ENCODE assay signal across 28 cellular contexts in the genomic region with DNA sequence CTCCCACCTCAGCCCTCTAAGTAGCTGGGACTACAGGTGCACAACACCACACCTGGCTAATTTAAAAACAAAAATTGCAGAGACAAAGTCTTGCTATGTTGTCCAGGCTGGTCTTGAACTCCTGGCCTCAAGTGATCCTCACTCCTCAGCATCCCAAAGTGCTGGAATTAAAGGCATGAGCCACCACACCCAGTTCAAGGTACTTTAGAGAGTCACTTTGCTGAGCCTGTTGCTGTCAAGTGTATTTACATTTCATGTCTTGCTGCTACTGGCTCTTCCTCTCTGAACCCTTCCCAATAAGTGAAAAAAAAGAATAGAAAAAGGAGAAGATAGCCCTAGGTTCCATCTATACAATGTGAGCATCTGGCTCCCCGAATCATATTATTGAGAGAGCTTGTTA. TPM values are rescaled to one million over a fixed set of nuclear protein-coding genes. Genes with fewer than 3 reads are reported as not detected.
DNase-seq lines count a peak whose midpoint lies in the region; ATAC-seq, FAIRE-seq and TF ChIP-seq lines count a peak whose summit lies in the region.
"Had no signal": no experiment of that assay in that cellular context is flagged by ENCODE, and none has a peak within 500 bp of the region (broad histone marks: within the 10 kb centered on the region; RNA-seq: fewer than 3 reads in every experiment).

No MANE protein-coding gene starts in this region.

- H3K79me2 ChIP-seq in K562 (ENCODE audit: control insufficient read depth, insufficient read depth, low read length) = no peaks in the 10 kb centered on the region

- H3K9ac ChIP-seq in K562 (ENCODE audit: insufficient read depth in 1 of 2, low read depth in 2 of 2, low read length in 2 of 2) = no peak overlapping the region

- TF ChIP-seq CTCF in K562 (IDR thresholded peaks at IDR 0.05 in 2 of 3, conservative IDR thresholded peaks at IDR 0.05 in 1 of 3; ENCODE audit: insufficient read depth in 2 of 3, low read depth in 1 of 3, low read length in 3 of 3) (no peak), CD14-positive monocyte (IDR thresholded peaks at IDR 0.05) (no peak)
- TF ChIP-seq CTCF in activated CD8-positive, alpha-beta T cell treated with anti-CD3 and anti-CD28 coated beads for 36 hours (IDR thresholded peaks at IDR 0.05) = no peak

- no peak for FAIRE-seq in K562 (lab: Jason Lieb, UNC)
- FAIRE-seq: GM12892, HepG2 had no signal

- no peaks in the 10 kb centered on the region for H3K9me1 ChIP-seq in K562 (ENCODE audit: control insufficient read depth, insufficient read depth, low read length)

- H3K4me1 Mint-ChIP-seq in CD14-positive monocyte = peaks cover 12% of the 10 kb centered on the region
- H3K4me1 Mint-ChIP-seq in activated CD8-positive, alpha-beta T cell treated with anti-CD3 and anti-CD28 coated beads for 36 hours (ENCODE audit: low read depth) = peaks cover 2% of the 10 kb centered on the region
- H3K4me1 Mint-ChIP-seq: brain had no signal

- no peak for TF ChIP-seq EP300 in K562 (IDR thresholded peaks at IDR 0.05; ENCODE audit: low read length)

- peaks cover 0 to 3% (median 0%) of the 10 kb centered on the region in 7 donors for H3K9me3 Mint-ChIP-seq in CD14-positive monocyte
- no peaks in the 10 kb centered on the region for H3K9me3 Mint-ChIP-seq in activated CD8-positive, alpha-beta T cell treated with anti-CD3 and anti-CD28 coated beads for 36 hours
- H3K9me3 Mint-ChIP-seq: activated T-cell treated with anti-CD3 and anti-CD28 coated beads, Interleukin-2, amount 50 U/mL, for 24 hours; brain; stimulated activated memory B cell treated with anti-CD40 and anti-IgM and Interleukin-4, amounts not matched to agents 10 μg/mL and 1 μg/mL and 100 μg/mL, for 72 hours had no signal

- H3K27me3 Mint-ChIP-seq in CD14-positive monocyte (ENCODE audit: low read depth in 3 of 3) = peaks cover 0 to 4% (median 0%) of the 10 kb centered on the region in 3 donors
- peaks cover 2% of the 10 kb centered on the region for H3K27me3 Mint-ChIP-seq in activated CD8-positive, alpha-beta T cell treated with anti-CD3 and anti-CD28 coated beads for 36 hours
- H3K27me3 Mint-ChIP-seq: brain; stimulated activated memory B cell treated with anti-CD40 and anti-IgM and Interleukin-4, amounts not matched to agents 10 μg/mL and 1 μg/mL and 100 μg/mL, for 72 hours had no signal

- CTCF ChIA-PET in K562 (lab: Yijun Ruan, JAX; ENCODE audit: low intra/inter-chr PET ratio) = no interaction called here
- CTCF ChIA-PET in activated CD8-positive, alpha-beta T cell treated with anti-CD3 and anti-CD28 coated beads for 36 hours (lab: Charles Lee) = interaction anchor here (0.7 to 1.3 kb wide), 9 partner anchors 9 to 384 kb away, joined by 3 to 6 read pairs (median 3); no protein-coding TSS in a partner anchor

- BruUV-seq in K562 (replicated peaks; lab: Mats Ljungman, UMichigan) = no TSS peak

- DNase-seq in K562 (ENCODE audit: extremely low read depth in 1 of 4, low spot score in 3 of 4) = no peak
- no peak for DNase-seq in substantia nigra (lab: John Stamatoyannopoulos, UW)
- no peak for DNase-seq in CD14-positive monocyte (ENCODE audit: low spot score)
- no peak for DNase-seq in activated CD8-positive, alpha-beta T cell treated with anti-CD3 and anti-CD28 coated beads for 36 hours
- DNase-seq: activated CD4-positive, alpha-beta T cell treated with anti-CD3 and anti-CD28 coated beads for 4 hours; activated T-cell treated with anti-CD3 and anti-CD28 coated beads, Interleukin-2, amount 50 U/mL, for 24 hours; C1 segment of cervical spinal cord; effector memory CD4-positive, alpha-beta T cell; foreskin keratinocyte; left colon; NCI-H1694; spleen; stimulated activated CD4-positive, alpha-beta T cell treated with anti-CD3 and anti-CD28 coated beads, Interleukin-2, amount 100 ng/mL, for 48 hours had no signal

- 0 out of 2 replicates have a peak overlapping the region, but pooled peaks have one; percentile 33 for H2AFZ ChIP-seq in K562 (ENCODE audit: low read depth, low read length)

- H3K4me1 ChIP-seq in K562 (replicated peaks in 1 of 2; ENCODE audit: control insufficient read depth in 2 of 2, insufficient read depth in 2 of 2, low read length in 2 of 2) = no peaks in the 10 kb centered on the region
- H3K4me1 ChIP-seq: foreskin keratinocyte, SJSA1, spleen had no signal

- no peak for TF ChIP-seq RAD21 in K562 (CRISPR knock-in tag; conservative IDR thresholded peaks at IDR 0.05 in 1 of 2, IDR thresholded peaks at IDR 0.05 in 1 of 2)

- WGBS in K562 (ENCODE audit: insufficient coverage, low coverage, missing lambda C conversion rate) = 17% methylated on average over 1 of the region's 1 CpG

- H3K27ac ChIP-seq in K562 (ENCODE audit: extremely low read depth, low read depth, low read length) (no peak overlapping the region), substantia nigra (ENCODE audit: low read depth, low read length, poor library complexity, severe bottlenecking) (peak overlapping the region; percentile 37)
- H3K27ac ChIP-seq: foreskin keratinocyte, SJSA1, spleen, suprapubic skin had no signal

- no peaks in the 10 kb centered on the region for H3K27me3 ChIP-seq in K562 (ENCODE audit: control insufficient read depth in 2 of 2, insufficient read depth in 2 of 2, low read length in 2 of 2)
- H3K27me3 ChIP-seq: foreskin keratinocyte, SJSA1, spleen, suprapubic skin had no signal

- intact Hi-C loops in K562 (cut with micrococcal nuclease) (no loop called here), CD14-positive monocyte (cut with micrococcal nuclease) (no loop called here)
- intact Hi-C loops in activated CD8-positive, alpha-beta T cell treated with anti-CD3 and anti-CD28 coated beads for 36 hours (cut with micrococcal nuclease) = loop anchor here (10.0 kb wide), 1 partner anchor 378 kb away; no protein-coding TSS in a partner anchor

- no peaks in the 10 kb centered on the region for H4K20me1 ChIP-seq in K562 (replicated peaks; ENCODE audit: control insufficient read depth, insufficient read depth, low read length)

- no peaks in the 10 kb centered on the region for H3K36me3 Mint-ChIP-seq in CD14-positive monocyte
- H3K36me3 Mint-ChIP-seq in activated CD8-positive, alpha-beta T cell treated with anti-CD3 and anti-CD28 coated beads for 36 hours (ENCODE audit: low read depth) = no peaks in the 10 kb centered on the region
- H3K36me3 Mint-ChIP-seq: brain; stimulated activated memory B cell treated with anti-CD40 and anti-IgM and Interleukin-4, amounts not matched to agents 10 μg/mL and 1 μg/mL and 100 μg/mL, for 72 hours had no signal

- H3K4me2 ChIP-seq in K562 (ENCODE audit: insufficient read depth, low read length) = no peak overlapping the region

- H3K4me3 ChIP-seq in K562 = no peak overlapping the region
- H3K4me3 ChIP-seq: SJSA1, spleen, suprapubic skin had no signal

- no peaks in the 10 kb centered on the region for H3K36me3 ChIP-seq in K562 (ENCODE audit: control insufficient read depth, insufficient read depth, low read length)
- H3K36me3 ChIP-seq: SJSA1, spleen, suprapubic skin had no signal

- no peak for TF ChIP-seq POLR2A in K562 (conservative IDR thresholded peaks at IDR 0.05)

- no peaks in the 10 kb centered on the region for H3K9me3 ChIP-seq in K562 (replicated peaks; ENCODE audit: control insufficient read depth, insufficient read depth, low read depth, low read length)
- H3K9me3 ChIP-seq: SJSA1, spleen, suprapubic skin had no signal

- H3K27ac Mint-ChIP-seq in CD14-positive monocyte = peak overlapping the region in 1 of 7 donors; percentile 7
- no peak overlapping the region for H3K27ac Mint-ChIP-seq in activated CD8-positive, alpha-beta T cell treated with anti-CD3 and anti-CD28 coated beads for 36 hours
- H3K27ac Mint-ChIP-seq: activated T-cell treated with anti-CD3 and anti-CD28 coated beads, Interleukin-2, amount 50 U/mL, for 24 hours; brain had no signal

- POLR2A ChIA-PET in K562 (lab: Yijun Ruan, JAX) = no interaction called here
- POLR2A ChIA-PET in activated CD8-positive, alpha-beta T cell treated with anti-CD3 and anti-CD28 coated beads for 36 hours (lab: Charles Lee) = no interaction called here

- in situ Hi-C loops in K562 (cut with MboI) = no loop called here

- peak; percentile 20 for ATAC-seq in GM19452 (IDR thresholded peaks at IDR 0.05; ENCODE audit: unreplicated experiment)
- ATAC-seq in HG02973 (IDR thresholded peaks at IDR 0.05; ENCODE audit: unreplicated experiment) = peak; percentile 17
- ATAC-seq in K562 = no peak
- ATAC-seq in GM21786 (IDR thresholded peaks at IDR 0.05; ENCODE audit: unreplicated experiment) = no peak
- no peak for ATAC-seq in activated CD8-positive, alpha-beta T cell treated with anti-CD3 and anti-CD28 coated beads for 36 hours
- ATAC-seq: left colon; stimulated activated memory B cell treated with anti-CD40 and anti-IgM and Interleukin-4, amounts not matched to agents 10 μg/mL and 1 μg/mL and 100 μg/mL, for 72 hours had no signal

- H3K4me3 Mint-ChIP-seq in CD14-positive monocyte = no peak overlapping the region
- no peak overlapping the region for H3K4me3 Mint-ChIP-seq in activated CD8-positive, alpha-beta T cell treated with anti-CD3 and anti-CD28 coated beads for 36 hours
- H3K4me3 Mint-ChIP-seq: activated T-cell treated with anti-CD3 and anti-CD28 coated beads, Interleukin-2, amount 50 U/mL, for 24 hours; brain; stimulated activated memory B cell treated with anti-CD40 and anti-IgM and Interleukin-4, amounts not matched to agents 10 μg/mL and 1 μg/mL and 100 μg/mL, for 72 hours had no signal

TF ChIP-seq in K562, 482 proteins besides CTCF, POLR2A, EP300 and RAD21 (continues in another document):
- TF ChIP-seq CXXC5 (CRISPR knock-in tag; IDR thresholded peaks at IDR 0.05) (no peak), ZNF444 (CRISPR knock-in tag; IDR thresholded peaks at IDR 0.05) (no peak), ZNF253 (CRISPR knock-in tag; conservative IDR thresholded peaks at IDR 0.05) (no peak)

RNA-seq across cellular contexts. Expression of a gene that starts 38.4 kb away (rescaled TPM):
- 13.7 and 25.5 TPM in 2 replicates for total RNA-seq in K562 (2011; cell fraction: chromatin; rRNA removed; ENCODE audit: low replicate concordance)
- 6.2 and 11.3 TPM in 2 replicates for total RNA-seq in K562 (2011; cell fraction: nucleolus; rRNA removed)
- 12.6 and 13.6 TPM in 2 replicates for total RNA-seq in K562 (2011; cell fraction: nucleoplasm; rRNA removed)
- total RNA-seq in K562 (2014; rRNA removed) = 1.3 and 2.0 TPM in 2 replicates
- total RNA-seq in K562 (2014; rRNA removed; fragmentation: Illumina TruSeq; extraction: Trizol) = 3.0 and 3.6 TPM in 2 replicates
- 2.1 and 2.5 TPM in 2 replicates for total RNA-seq in K562 (2015; rRNA removed; fragmentation: Illumina TruSeq; extraction: Trizol)
- total RNA-seq in K562 (2021) = 2.6 and 3.7 TPM in 2 replicates
- 4.1 and 4.2 TPM in 2 replicates for polyA plus RNA-seq in K562 (2011; rRNA removed)
- 0.79 and 0.88 TPM in 2 replicates for polyA plus RNA-seq in K562 (2011; cell fraction: cytosol; rRNA removed)
- 8.2 and 9.9 TPM in 2 replicates for polyA plus RNA-seq in K562 (2011; cell fraction: nucleus; rRNA removed)
- polyA plus RNA-seq in K562 (2012) = 2.9 and 6.7 TPM in 2 replicates
- polyA plus RNA-seq in K562 (2014; fragmentation: Illumina TruSeq; extraction: Trizol) = 1.3 and 1.9 TPM in 2 replicates
- 1 to 10 TPM; 3.3 to 4.4 TPM for polyA plus RNA-seq in K562 (2014; fragmentation: Nextera tagmentation; extraction: Ambion mirVana)
- 1.2 and 1.9 TPM in 2 replicates for polyA plus RNA-seq in K562 (2014; rRNA removed)
- 4.8 and 5.4 TPM in 2 replicates for polyA minus RNA-seq in K562 (2011; rRNA and poly(A)+ RNA removed)
- 1.0 and 2.0 TPM in 2 replicates for polyA minus RNA-seq in K562 (2011; cell fraction: cytosol; rRNA and poly(A)+ RNA removed)
- polyA minus RNA-seq in K562 (2011; cell fraction: nucleus; rRNA and poly(A)+ RNA removed) = 16.6 and 21.1 TPM in 2 replicates
- not detected for polyA plus RNA-seq in CD14-positive monocyte
- not detected for total RNA-seq in activated CD8-positive, alpha-beta T cell treated with anti-CD3 and anti-CD28 coated beads for 36 hours
- total RNA-seq: activated CD8-positive, alpha-beta memory T cell treated with anti-CD3 and anti-CD28 coated beads for 36 hours; foreskin keratinocyte; HepG2; left colon; mesenteric fat pad; RPMI7951; SJSA1; suprapubic skin; T-helper 1 cell treated with Interleukin-12 subunit alpha and Interleukin-12 subunit beta and Interleukin-4 antibody, amounts not matched to agents 30 ng/mL and 1 ng/mL, for 36 hours; urinary bladder had no signal
- polyA plus RNA-seq: AG04450, foreskin keratinocyte, HepG2, urinary bladder had no signal

Comparison
In these comparisons a context has a peak if more than half of its experiments do, and no peak if none do; other contexts are left out.
1. ATAC-seq: peak in GM19452 (single experiment) and HG02973 (single experiment); none in K562 (single experiment), GM21786 (single experiment) and activated CD8-positive, alpha-beta T cell treated with anti-CD3 and anti-CD28 coated beads for 36 hours (single experiment).